Comparison of ENCODE assay signal across 8 cellular contexts in the genomic region with DNA sequence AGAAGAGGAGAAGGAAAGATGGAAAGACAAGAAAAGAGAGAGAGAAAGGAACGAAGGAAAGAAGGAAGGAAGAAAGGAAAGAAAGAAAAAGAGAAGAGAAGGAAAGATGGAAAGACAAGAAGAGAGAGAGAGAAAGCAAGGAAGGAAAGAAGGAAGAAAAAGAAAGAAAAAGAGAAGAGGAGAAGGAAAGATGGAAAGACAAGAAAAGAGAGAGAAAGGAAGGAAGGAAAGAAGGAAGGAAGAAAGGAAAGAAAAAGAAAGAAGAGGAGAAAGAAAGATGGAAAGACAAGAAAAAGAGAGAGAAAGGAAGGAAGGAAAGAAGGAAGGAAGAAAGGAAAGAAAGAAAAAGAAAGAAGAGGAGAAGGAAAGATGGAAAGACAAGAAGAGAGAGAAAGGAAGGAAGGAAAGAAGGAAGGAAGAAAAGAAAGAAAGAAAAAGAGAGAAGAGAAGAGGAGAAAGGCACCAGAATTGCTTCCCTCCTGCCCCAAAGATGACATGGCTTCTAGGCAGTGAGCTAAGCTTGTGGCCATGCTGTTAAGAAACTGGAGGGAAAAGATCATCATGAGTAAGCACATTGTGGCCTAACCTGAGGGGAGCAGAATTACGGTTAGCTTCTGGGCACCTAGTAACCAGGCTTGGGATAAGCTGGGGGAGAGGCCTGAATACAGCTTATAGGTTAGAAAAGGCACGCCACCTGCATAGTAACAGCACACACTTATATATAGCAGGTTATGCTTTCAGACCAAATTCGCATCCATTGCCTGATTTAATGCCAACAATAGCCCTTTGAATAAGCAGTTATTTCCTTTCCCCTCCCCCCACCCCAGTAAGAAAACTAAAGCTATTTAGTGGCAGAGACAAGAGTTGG. TPM values are rescaled to one million over a fixed set of nuclear protein-coding genes. Genes with fewer than 3 reads are reported as not detected.
A peak's percentile ranks its signal among the peaks of the same experiment; 100 is the strongest.
DNase-seq lines count a peak whose midpoint lies in the region; ATAC-seq and TF ChIP-seq lines count a peak whose summit lies in the region.

No MANE protein-coding gene starts in this region.

- TF ChIP-seq CTCF in BE2C (IDR thresholded peaks at IDR 0.05; ENCODE audit: low read depth, low read length), result no peak

- H3K4me1 Mint-ChIP-seq in activated naive CD4-positive, alpha-beta T cell treated with anti-CD3 and anti-CD28 coated beads, Interleukin-2, amount 10 ng/mL, durations not matched to agents 7 days and 5 days, result peaks cover 44% of the 10 kb centered on the region
- H3K4me1 Mint-ChIP-seq in effector memory CD8-positive, alpha-beta T cell (ENCODE audit: low read depth in 2 of 2), result peaks cover 24 to 32% of the 10 kb centered on the region in 2 donors
- H3K4me1 Mint-ChIP-seq in stimulated activated naive B cell treated with anti-CD40 and anti-IgM and Interleukin-4, amounts not matched to agents 10 μg/mL and 1 μg/mL and 100 μg/mL, for 72 hours, result peaks cover 19 to 36% of the 10 kb centered on the region in 2 donors

- CTCF ChIA-PET in activated naive CD4-positive, alpha-beta T cell treated with anti-CD3 and anti-CD28 coated beads, Interleukin-2, amount 10 ng/mL, durations not matched to agents 7 days and 5 days (lab: Charles Lee), result interaction anchor here (0.9 to 1.9 kb wide), 2 partner anchors 31 to 35 kb away, joined by 3 to 9 read pairs; no protein-coding TSS in a partner anchor

- no peak for DNase-seq in activated naive CD4-positive, alpha-beta T cell treated with anti-CD3 and anti-CD28 coated beads, Interleukin-2, amount 10 ng/mL, durations not matched to agents 7 days and 5 days
- DNase-seq in activated naive CD4-positive, alpha-beta T cell treated with anti-CD3 and anti-CD28 coated beads, Interleukin-2, amount 50 U/mL, for 16 hours, result no peak
- DNase-seq in RPMI7951 (ENCODE audit: low read depth) (peak; percentile 87), BE2C (no peak), NCI-H187 (lab: John Stamatoyannopoulos, UW) (no peak)
- no peak for DNase-seq in effector memory CD8-positive, alpha-beta T cell
- DNase-seq in stimulated activated naive B cell treated with anti-CD40 and anti-IgM and Interleukin-4, amounts not matched to agents 10 μg/mL and 1 μg/mL and 100 μg/mL, for 72 hours, result no peak

- ATAC-seq in effector memory CD8-positive, alpha-beta T cell (replicated peaks), result no peak
- ATAC-seq in stimulated activated naive B cell treated with anti-CD40 and anti-IgM and Interleukin-4, amounts not matched to agents 10 μg/mL and 1 μg/mL and 100 μg/mL, for 72 hours (replicated peaks), result peak in 1 of 2 donors; percentile 14
- no peak for ATAC-seq in GM21619 (IDR thresholded peaks at IDR 0.05; ENCODE audit: unreplicated experiment)

- no peaks in the 10 kb centered on the region for H3K27me3 ChIP-seq in BE2C

- H3K4me3 ChIP-seq in BE2C (ENCODE audit: low read depth, low read length), result no peak overlapping the region

- H3K27me3 Mint-ChIP-seq in activated naive CD4-positive, alpha-beta T cell treated with anti-CD3 and anti-CD28 coated beads, Interleukin-2, amount 10 ng/mL, durations not matched to agents 7 days and 5 days, result no peaks in the 10 kb centered on the region
- H3K27me3 Mint-ChIP-seq in effector memory CD8-positive, alpha-beta T cell, result no peaks in the 10 kb centered on the region
- H3K27me3 Mint-ChIP-seq in stimulated activated naive B cell treated with anti-CD40 and anti-IgM and Interleukin-4, amounts not matched to agents 10 μg/mL and 1 μg/mL and 100 μg/mL, for 72 hours, result no peaks in the 10 kb centered on the region

- no peaks in the 10 kb centered on the region for H3K36me3 ChIP-seq in BE2C

- H3K4me1 ChIP-seq in BE2C, result peaks cover 10% of the 10 kb centered on the region

- H3K9me3 ChIP-seq in BE2C, result no peaks in the 10 kb centered on the region

- peak overlapping the region; percentile 66 for H3K4me3 Mint-ChIP-seq in activated naive CD4-positive, alpha-beta T cell treated with anti-CD3 and anti-CD28 coated beads, Interleukin-2, amount 10 ng/mL, durations not matched to agents 7 days and 5 days
- peak overlapping the region; percentile 4 to 64 for H3K4me3 Mint-ChIP-seq in effector memory CD8-positive, alpha-beta T cell
- no peak overlapping the region for H3K4me3 Mint-ChIP-seq in stimulated activated naive B cell treated with anti-CD40 and anti-IgM and Interleukin-4, amounts not matched to agents 10 μg/mL and 1 μg/mL and 100 μg/mL, for 72 hours

- peak overlapping the region; percentile 58 for H3K27ac Mint-ChIP-seq in activated naive CD4-positive, alpha-beta T cell treated with anti-CD3 and anti-CD28 coated beads, Interleukin-2, amount 10 ng/mL, durations not matched to agents 7 days and 5 days
- peak overlapping the region; percentile 7 to 74 for H3K27ac Mint-ChIP-seq in effector memory CD8-positive, alpha-beta T cell
- H3K27ac Mint-ChIP-seq in stimulated activated naive B cell treated with anti-CD40 and anti-IgM and Interleukin-4, amounts not matched to agents 10 μg/mL and 1 μg/mL and 100 μg/mL, for 72 hours, result peak overlapping the region; percentile 4

- H3K36me3 Mint-ChIP-seq in activated naive CD4-positive, alpha-beta T cell treated with anti-CD3 and anti-CD28 coated beads, Interleukin-2, amount 10 ng/mL, durations not matched to agents 7 days and 5 days, result peaks cover 18% of the 10 kb centered on the region
- H3K36me3 Mint-ChIP-seq in effector memory CD8-positive, alpha-beta T cell (ENCODE audit: insufficient read depth), result peaks cover 7% of the 10 kb centered on the region
- H3K36me3 Mint-ChIP-seq in stimulated activated naive B cell treated with anti-CD40 and anti-IgM and Interleukin-4, amounts not matched to agents 10 μg/mL and 1 μg/mL and 100 μg/mL, for 72 hours, result peaks cover 9 to 18% of the 10 kb centered on the region in 2 donors

- no peaks in the 10 kb centered on the region for H3K9me3 Mint-ChIP-seq in activated naive CD4-positive, alpha-beta T cell treated with anti-CD3 and anti-CD28 coated beads, Interleukin-2, amount 10 ng/mL, durations not matched to agents 7 days and 5 days
- H3K9me3 Mint-ChIP-seq in effector memory CD8-positive, alpha-beta T cell, result no peaks in the 10 kb centered on the region
- no peaks in the 10 kb centered on the region for H3K9me3 Mint-ChIP-seq in stimulated activated naive B cell treated with anti-CD40 and anti-IgM and Interleukin-4, amounts not matched to agents 10 μg/mL and 1 μg/mL and 100 μg/mL, for 72 hours

RNA-seq across cellular contexts. Expression of gene ST3GAL4, which starts 2.3 kb away (rescaled TPM):
- 99.7 and 108 TPM in 2 replicates for total RNA-seq in RPMI7951 (2014; rRNA removed; shearing (Covaris generic))
- polyA plus RNA-seq in BE2C (2012; ENCODE audit: insufficient read depth, insufficient read length, low read depth), result 33.2 TPM

RNA-seq across cellular contexts. Expression of gene DCPS, which starts 49.3 kb away (rescaled TPM):
- 41.7 and 50.0 TPM in 2 replicates for total RNA-seq in RPMI7951 (2014; rRNA removed; shearing (Covaris generic))
- polyA plus RNA-seq in BE2C (2012; ENCODE audit: insufficient read depth, insufficient read length, low read depth), result 24.0 TPM

Comparison
In these comparisons a context has a peak if more than half of its experiments do, and no peak if none do; other contexts are left out.
1. H3K27ac Mint-ChIP-seq: peak in every context shown above with its lines; median percentile 58 in activated naive CD4-positive, alpha-beta T cell treated with anti-CD3 and anti-CD28 coated beads, Interleukin-2, amount 10 ng/mL, durations not matched to agents 7 days and 5 days; 40 in effector memory CD8-positive, alpha-beta T cell; 4 in stimulated activated naive B cell treated with anti-CD40 and anti-IgM and Interleukin-4, amounts not matched to agents 10 μg/mL and 1 μg/mL and 100 μg/mL, for 72 hours.
2. H3K4me3 Mint-ChIP-seq: peak in activated naive CD4-positive, alpha-beta T cell treated with anti-CD3 and anti-CD28 coated beads, Interleukin-2, amount 10 ng/mL, durations not matched to agents 7 days and 5 days (single experiment) and effector memory CD8-positive, alpha-beta T cell (2 of 2); none in stimulated activated naive B cell treated with anti-CD40 and anti-IgM and Interleukin-4, amounts not matched to agents 10 μg/mL and 1 μg/mL and 100 μg/mL, for 72 hours (0 of 2).